1 cellular context compared by ENCODE assay signal in genomic region chrX:19991350-19991718, GRCh38.
TF ChIP-seq lines count a peak whose summit lies in the region.

No MANE protein-coding gene starts in this region.

TF ChIP-seq in A549, 52 proteins besides CTCF, POLR2A, EP300 and RAD21 (continued from another document):
- no peak for TF ChIP-seq REST (IDR thresholded peaks at IDR 0.05)
- TF ChIP-seq HDAC2 (IDR thresholded peaks at IDR 0.05), result no peak
- TF ChIP-seq HOXA7 (CRISPR knock-in tag; IDR thresholded peaks at IDR 0.05), result no peak
- no peak for TF ChIP-seq RARB (CRISPR knock-in tag; IDR thresholded peaks at IDR 0.05)
- TF ChIP-seq BCL3 (IDR thresholded peaks at IDR 0.05), result no peak
- no peak for TF ChIP-seq JUN (IDR thresholded peaks at IDR 0.05)
- no peak for TF ChIP-seq MYC (IDR thresholded peaks at IDR 0.05; ENCODE audit: borderline replicate concordance, low read length)
- TF ChIP-seq POLR2AphosphoS2 (conservative IDR thresholded peaks at IDR 0.05; ENCODE audit: low read length), result no peak
- TF ChIP-seq CHD2 (IDR thresholded peaks at IDR 0.05; ENCODE audit: low read length, partially characterized antibody), result no peak
- no peak for TF ChIP-seq ZSCAN20 (CRISPR knock-in tag; IDR thresholded peaks at IDR 0.05)
- TF ChIP-seq SREBF2 (IDR thresholded peaks at IDR 0.05), result no peak
- TF ChIP-seq NR3C1 (IDR thresholded peaks at IDR 0.05), result no peak
